Comparison of ENCODE assay signal across 12 cellular contexts in genomic region chr16:53084736-53085538, GRCh38. TPM values are rescaled to one million over a fixed set of nuclear protein-coding genes. Genes with fewer than 3 reads are reported as not detected.
DNase-seq lines count a peak whose midpoint lies in the region; ATAC-seq and TF ChIP-seq lines count a peak whose summit lies in the region.
"Had no signal": no experiment of that assay in that cellular context is flagged by ENCODE, and none has a peak within 500 bp of the region (broad histone marks: within the 10 kb centered on the region; RNA-seq: fewer than 3 reads in every experiment).

No MANE protein-coding gene starts in this region.

- DNase-seq in NCI-H1417 (lab: John Stamatoyannopoulos, UW) (peak in 2 of 3 experiments; percentile 33 to 55), NCI-H1417 treated with DMSO at 0.1 percent for 48 hours (lab: John Stamatoyannopoulos, UW) (no peak), Right ventricle myocardium superior (no peak), osteocyte (ENCODE audit: extremely low spot score, unreplicated experiment) (no peak), upper lobe of right lung (no peak), COLO668 (lab: John Stamatoyannopoulos, UW; ENCODE audit: unreplicated experiment) (no peak)
- no peak for DNase-seq in CD8-positive, alpha-beta T cell
- DNase-seq: 8988T; activated effector memory CD4-positive, alpha-beta T cell treated with Interleukin-2 at 50 U/mL for 16 hours; NCI-H226; stimulated activated naive CD8-positive, alpha-beta T cell treated with anti-CD3 and anti-CD28 coated beads, Interleukin-15, amount 100 ng/mL, for 72 hours had no signal

- TF ChIP-seq CTCF in osteocyte (IDR thresholded peaks at IDR 0.05) (no peak), upper lobe of right lung (IDR thresholded peaks at IDR 0.05) (no peak)
- TF ChIP-seq CTCF in CD8-positive, alpha-beta T cell (IDR thresholded peaks at IDR 0.05), result no peak

- peaks cover 77% of the 10 kb centered on the region for H3K4me1 ChIP-seq in upper lobe of right lung
- H3K4me1 ChIP-seq in CD8-positive, alpha-beta T cell (ENCODE audit: insufficient read depth, low read length), result no peaks in the 10 kb centered on the region

- peak overlapping the region; percentile 94 for H3K27ac Mint-ChIP-seq in osteocyte (ENCODE audit: unreplicated experiment)
- no peak overlapping the region for H3K27ac Mint-ChIP-seq in CD8-positive, alpha-beta T cell
- H3K27ac Mint-ChIP-seq: stimulated activated naive CD8-positive, alpha-beta T cell treated with anti-CD3 and anti-CD28 coated beads, Interleukin-15, amount 100 ng/mL, for 72 hours had no signal

- H3K27ac ChIP-seq in upper lobe of right lung, result peak overlapping the region; percentile 80
- no peak overlapping the region for H3K27ac ChIP-seq in CD8-positive, alpha-beta T cell (ENCODE audit: low read depth, low read length)

- CTCF ChIA-PET in CD8-positive, alpha-beta T cell (lab: Charles Lee), result no interaction called here

- H3K9me3 Mint-ChIP-seq in osteocyte (ENCODE audit: unreplicated experiment), result no peaks in the 10 kb centered on the region
- no peaks in the 10 kb centered on the region for H3K9me3 Mint-ChIP-seq in CD8-positive, alpha-beta T cell
- H3K9me3 Mint-ChIP-seq: stimulated activated naive CD8-positive, alpha-beta T cell treated with anti-CD3 and anti-CD28 coated beads, Interleukin-15, amount 100 ng/mL, for 72 hours had no signal

- no peaks in the 10 kb centered on the region for H3K36me3 Mint-ChIP-seq in osteocyte (ENCODE audit: unreplicated experiment)
- no peaks in the 10 kb centered on the region for H3K36me3 Mint-ChIP-seq in CD8-positive, alpha-beta T cell

- H3K36me3 ChIP-seq in upper lobe of right lung, result no peaks in the 10 kb centered on the region
- H3K36me3 ChIP-seq in CD8-positive, alpha-beta T cell (ENCODE audit: insufficient read depth, low read length), result no peaks in the 10 kb centered on the region

- no peaks in the 10 kb centered on the region for H3K27me3 ChIP-seq in upper lobe of right lung
- no peaks in the 10 kb centered on the region for H3K27me3 ChIP-seq in CD8-positive, alpha-beta T cell (ENCODE audit: insufficient read depth, low read length)

- ATAC-seq in Right ventricle myocardium superior (ENCODE audit: poor library complexity), result peak; percentile 61
- no peak for ATAC-seq in upper lobe of right lung
- ATAC-seq in GM19328 (IDR thresholded peaks at IDR 0.05; ENCODE audit: unreplicated experiment), result no peak
- no peak for ATAC-seq in CD8-positive, alpha-beta T cell
- ATAC-seq: stimulated activated naive CD8-positive, alpha-beta T cell treated with anti-CD3 and anti-CD28 coated beads, Interleukin-15, amount 100 ng/mL, for 72 hours had no signal

- intact Hi-C loops in Right ventricle myocardium superior (cut with DNase I), result no loop called here
- intact Hi-C loops in upper lobe of right lung (cut with DNase I), result no loop called here
- intact Hi-C loops in CD8-positive, alpha-beta T cell (cut with DNase I, micrococcal nuclease), result no loop called here

- H3K27me3 Mint-ChIP-seq in osteocyte (ENCODE audit: unreplicated experiment), result no peaks in the 10 kb centered on the region
- H3K27me3 Mint-ChIP-seq in CD8-positive, alpha-beta T cell (ENCODE audit: low read depth), result no peaks in the 10 kb centered on the region
- H3K27me3 Mint-ChIP-seq: stimulated activated naive CD8-positive, alpha-beta T cell treated with anti-CD3 and anti-CD28 coated beads, Interleukin-15, amount 100 ng/mL, for 72 hours had no signal

- H3K9me3 ChIP-seq in upper lobe of right lung, result no peaks in the 10 kb centered on the region
- H3K9me3 ChIP-seq in CD8-positive, alpha-beta T cell (ENCODE audit: low read length), result no peaks in the 10 kb centered on the region

- H3K4me1 Mint-ChIP-seq in osteocyte (ENCODE audit: unreplicated experiment), result peaks cover 85% of the 10 kb centered on the region
- peaks cover 10% of the 10 kb centered on the region for H3K4me1 Mint-ChIP-seq in CD8-positive, alpha-beta T cell (ENCODE audit: low read depth)

- POLR2A ChIA-PET in CD8-positive, alpha-beta T cell (lab: Charles Lee), result no interaction called here

- H3K4me3 ChIP-seq in upper lobe of right lung, result no peak overlapping the region
- no peak overlapping the region for H3K4me3 ChIP-seq in CD8-positive, alpha-beta T cell (ENCODE audit: low read depth, low read length)

- peak overlapping the region; percentile 27 for H3K4me3 Mint-ChIP-seq in osteocyte (ENCODE audit: unreplicated experiment)
- no peak overlapping the region for H3K4me3 Mint-ChIP-seq in CD8-positive, alpha-beta T cell
- H3K4me3 Mint-ChIP-seq: stimulated activated naive CD8-positive, alpha-beta T cell treated with anti-CD3 and anti-CD28 coated beads, Interleukin-15, amount 100 ng/mL, for 72 hours had no signal

RNA-seq across cellular contexts. Expression of gene CHD9, which starts 30.1 kb away (rescaled TPM):
- 39.5 TPM for total RNA-seq in Right ventricle myocardium superior
- 98.9 and 99.0 TPM in 2 replicates for total RNA-seq in osteocyte
- total RNA-seq in upper lobe of right lung, result 81.4 TPM
- total RNA-seq in CD8-positive, alpha-beta T cell, result 10 to 100 TPM; 23.2 to 23.5 TPM

RNA-seq across cellular contexts. Expression of gene CHD9NB, which starts 32.2 kb away (rescaled TPM):
- total RNA-seq in Right ventricle myocardium superior (0.86 TPM), osteocyte (3.4 and 4.8 TPM in 2 replicates), upper lobe of right lung (1.1 TPM)
- not detected for total RNA-seq in CD8-positive, alpha-beta T cell

Comparison
In these comparisons a context has a peak if more than half of its experiments do, and no peak if none do; other contexts are left out.
1. DNase-seq: peak in NCI-H1417 (2 of 3); none in NCI-H1417 treated with DMSO at 0.1 percent for 48 hours (single experiment), Right ventricle myocardium superior (single experiment), osteocyte (single experiment), upper lobe of right lung (single experiment), COLO668 (single experiment) and CD8-positive, alpha-beta T cell (0 of 7).